Comparison of ENCODE assay signal across 20 cellular contexts in genomic region chr2:25266399-25266798, GRCh38.
DNase-seq lines count a peak whose midpoint lies in the region; ATAC-seq and TF ChIP-seq lines count a peak whose summit lies in the region.
"Had no signal": no experiment of that assay in that cellular context is flagged by ENCODE, and none has a peak within 500 bp of the region (broad histone marks: within the 10 kb centered on the region; RNA-seq: fewer than 3 reads in every experiment).

No MANE protein-coding gene starts in this region.

- no peak for ATAC-seq in CD4-positive, alpha-beta T cell (ENCODE audit: poor library complexity)
- ATAC-seq in T-cell (replicated peaks in 1 of 4): peak in 2 of 4 experiments; percentile 44 to 65
- ATAC-seq in HG03571 (IDR thresholded peaks at IDR 0.05; ENCODE audit: unreplicated experiment): no peak
- ATAC-seq: foreskin keratinocyte; HCT116; mucosa of descending colon; stimulated activated memory B cell treated with anti-CD40 and anti-IgM and Interleukin-4, amounts not matched to agents 10 μg/mL and 1 μg/mL and 100 μg/mL, for 72 hours had no signal

- H3K27me3 Mint-ChIP-seq in CD4-positive, alpha-beta T cell: no peaks in the 10 kb centered on the region
- no peaks in the 10 kb centered on the region for H3K27me3 Mint-ChIP-seq in T-cell
- H3K27me3 Mint-ChIP-seq: stimulated activated memory B cell treated with anti-CD40 and anti-IgM and Interleukin-4, amounts not matched to agents 10 μg/mL and 1 μg/mL and 100 μg/mL, for 72 hours had no signal

- H3K27ac ChIP-seq in AG04450 (ENCODE audit: low read depth, low read length): peak overlapping the region; percentile 12
- no peak overlapping the region for H3K27ac ChIP-seq in CD4-positive, alpha-beta T cell (ENCODE audit: low read depth, low read length)
- H3K27ac ChIP-seq: foreskin keratinocyte had no signal

- H3K9me3 Mint-ChIP-seq in CD4-positive, alpha-beta T cell: no peaks in the 10 kb centered on the region
- no peaks in the 10 kb centered on the region for H3K9me3 Mint-ChIP-seq in T-cell
- H3K9me3 Mint-ChIP-seq: stimulated activated memory B cell treated with anti-CD40 and anti-IgM and Interleukin-4, amounts not matched to agents 10 μg/mL and 1 μg/mL and 100 μg/mL, for 72 hours had no signal

- H3K4me1 Mint-ChIP-seq in CD4-positive, alpha-beta T cell (ENCODE audit: low read depth): peaks cover 52% of the 10 kb centered on the region
- H3K4me1 Mint-ChIP-seq in T-cell: peaks cover 44 to 61% (median 51%) of the 10 kb centered on the region in 3 donors
- H3K4me1 Mint-ChIP-seq: stimulated activated memory B cell treated with anti-CD40 and anti-IgM and Interleukin-4, amounts not matched to agents 10 μg/mL and 1 μg/mL and 100 μg/mL, for 72 hours had no signal

- H3K27me3 ChIP-seq in AG04450 (ENCODE audit: control insufficient read depth, insufficient read depth, low read length): no peaks in the 10 kb centered on the region
- no peaks in the 10 kb centered on the region for H3K27me3 ChIP-seq in CD4-positive, alpha-beta T cell (ENCODE audit: control insufficient read depth, insufficient read depth, low read length)
- H3K27me3 ChIP-seq: foreskin keratinocyte, tibial nerve had no signal

- no peaks in the 10 kb centered on the region for H3K9me3 ChIP-seq in AG04450 (ENCODE audit: control insufficient read depth, insufficient read depth, low read length)
- no peaks in the 10 kb centered on the region for H3K9me3 ChIP-seq in CD4-positive, alpha-beta T cell (ENCODE audit: control insufficient read depth, low read length)
- H3K9me3 ChIP-seq: mucosa of descending colon, tibial nerve had no signal

- CTCF ChIA-PET in AG04450 (lab: Charles Lee): interaction anchor here (1.5 kb wide), 1 partner anchor 96 kb away, joined by 4 read pairs; no protein-coding TSS in a partner anchor
- CTCF ChIA-PET in CD4-positive, alpha-beta T cell (lab: Charles Lee): interaction anchor here (1.1 kb wide), 1 partner anchor 10 kb away, joined by 3 read pairs; no protein-coding TSS in a partner anchor
- CTCF ChIA-PET in T-cell (lab: Charles Lee): interaction anchor here in 1 of 2 donors (0.7 to 1.0 kb wide), 2 partner anchors 38 to 96 kb away, joined by 3 read pairs; no protein-coding TSS in a partner anchor

- H3K4me3 Mint-ChIP-seq in CD4-positive, alpha-beta T cell: no peak overlapping the region
- peak overlapping the region in 1 of 3 donors; percentile 46 for H3K4me3 Mint-ChIP-seq in T-cell
- H3K4me3 Mint-ChIP-seq: stimulated activated memory B cell treated with anti-CD40 and anti-IgM and Interleukin-4, amounts not matched to agents 10 μg/mL and 1 μg/mL and 100 μg/mL, for 72 hours had no signal

- no peak for DNase-seq in AG04450 (ENCODE audit: low read depth, low spot score)
- DNase-seq in CD4-positive, alpha-beta T cell: no peak
- no peak for DNase-seq in T-cell
- DNase-seq in cerebellar cortex (ENCODE audit: low spot score): peak; percentile 65
- no peak for DNase-seq in stimulated activated naive CD4-positive, alpha-beta T cell (lab: John Stamatoyannopoulos, UW)
- DNase-seq in HT-29 (ENCODE audit: low spot score): no peak
- DNase-seq: activated gamma-delta T cell; anterior cingulate cortex; foreskin keratinocyte; KG1; mucosa of descending colon; NCI-H1694 treated with DMSO at 0.1 percent for 48 hours; NCI-H2227 treated with DMSO at 0.1 percent for 48 hours; NK-92 treated with Interleukin-12 subunit alpha and Interleukin-12 subunit beta, amount 100 ng/mL, for 24 hours; SHP77 treated with DMSO at 0.1 percent for 48 hours; SW 1271 had no signal

- H3K27ac Mint-ChIP-seq in CD4-positive, alpha-beta T cell: peak overlapping the region; percentile 43
- peak overlapping the region; percentile 89 to 90 for H3K27ac Mint-ChIP-seq in T-cell
- H3K27ac Mint-ChIP-seq: stimulated activated memory B cell treated with anti-CD40 and anti-IgM and Interleukin-4, amounts not matched to agents 10 μg/mL and 1 μg/mL and 100 μg/mL, for 72 hours had no signal

- no peak overlapping the region for H3K4me3 ChIP-seq in AG04450 (ENCODE audit: low read depth, low read length)
- H3K4me3 ChIP-seq: mucosa of descending colon, tibial nerve had no signal

- intact Hi-C loops in CD4-positive, alpha-beta T cell (cut with DNase I, micrococcal nuclease): no loop called here

- POLR2A ChIA-PET in AG04450 (lab: Yijun Ruan, JAX): no interaction called here
- POLR2A ChIA-PET in CD4-positive, alpha-beta T cell (lab: Charles Lee): interaction anchor here (1.1 to 1.7 kb wide), 3 partner anchors 11 to 50 kb away, joined by 3 to 6 read pairs (median 4); no protein-coding TSS in a partner anchor
- POLR2A ChIA-PET in T-cell (lab: Charles Lee): no interaction called here

- TF ChIP-seq CTCF in AG04450 (IDR thresholded peaks at IDR 0.05; ENCODE audit: low read depth, low read length): no peak
- no peak for TF ChIP-seq CTCF in CD4-positive, alpha-beta T cell (IDR thresholded peaks at IDR 0.05)

- peaks cover 83% of the 10 kb centered on the region for H3K36me3 Mint-ChIP-seq in CD4-positive, alpha-beta T cell (ENCODE audit: low read depth)
- peaks cover 36% of the 10 kb centered on the region for H3K36me3 Mint-ChIP-seq in T-cell
